ENCODE assay signal across 8 cellular contexts in genomic region chr16:14003119-14003570, GRCh38.
DNase-seq lines count a peak whose midpoint lies in the region; ATAC-seq and TF ChIP-seq lines count a peak whose summit lies in the region.

No MANE protein-coding gene starts in this region.

- H3K4me1 ChIP-seq in A673 (ENCODE audit: insufficient read depth, low read length, poor library complexity, severe bottlenecking) (peaks cover 6% of the 10 kb centered on the region), right atrium auricular region (peaks cover 0 to 62% of the 10 kb centered on the region in 2 donors)

- no peaks in the 10 kb centered on the region for H3K9me3 Mint-ChIP-seq in activated CD8-positive, alpha-beta T cell treated with anti-CD3 and anti-CD28 coated beads, Interleukin-2, amount 10 ng/mL, durations not matched to agents 7 days and 5 days (ENCODE audit: insufficient read depth)

- H3K4me3 ChIP-seq in A673 (ENCODE audit: low read depth, low read length, poor library complexity, severe bottlenecking) (peak overlapping the region; percentile 18), right atrium auricular region (peak overlapping the region; percentile 18 to 39)

- H3K9me3 ChIP-seq in A673 (ENCODE audit: low read depth, low read length, poor library complexity, severe bottlenecking) (no peaks in the 10 kb centered on the region), right atrium auricular region (no peaks in the 10 kb centered on the region)

- no peak overlapping the region for H3K4me3 Mint-ChIP-seq in activated CD8-positive, alpha-beta T cell treated with anti-CD3 and anti-CD28 coated beads, Interleukin-2, amount 10 ng/mL, durations not matched to agents 7 days and 5 days

- H3K27me3 ChIP-seq in A673 (replicated peaks; ENCODE audit: insufficient read depth, low read depth, low read length, poor library complexity) (no peaks in the 10 kb centered on the region), right atrium auricular region (no peaks in the 10 kb centered on the region)

- peaks cover 13% of the 10 kb centered on the region for H3K27me3 Mint-ChIP-seq in activated CD8-positive, alpha-beta T cell treated with anti-CD3 and anti-CD28 coated beads, Interleukin-2, amount 10 ng/mL, durations not matched to agents 7 days and 5 days (ENCODE audit: low read depth)

- CTCF ChIA-PET in A673 (lab: Charles Lee), result no interaction called here
- CTCF ChIA-PET in activated CD8-positive, alpha-beta T cell treated with anti-CD3 and anti-CD28 coated beads, Interleukin-2, amount 10 ng/mL, durations not matched to agents 7 days and 5 days (lab: Charles Lee), result no interaction called here

- H3K36me3 ChIP-seq in A673 (ENCODE audit: insufficient read depth, low read length, poor library complexity, severe bottlenecking), result no peaks in the 10 kb centered on the region
- no peaks in the 10 kb centered on the region for H3K36me3 ChIP-seq in right atrium auricular region

- intact Hi-C loops in A673 (cut with micrococcal nuclease; ENCODE audit: unreplicated experiment) (no loop called here), posterior cingulate gyrus (cut with DNase I) (no loop called here)

- no peaks in the 10 kb centered on the region for H3K36me3 Mint-ChIP-seq in activated CD8-positive, alpha-beta T cell treated with anti-CD3 and anti-CD28 coated beads, Interleukin-2, amount 10 ng/mL, durations not matched to agents 7 days and 5 days (ENCODE audit: low read depth)

- no TSS peak for BruUV-seq in A673 (replicated peaks; lab: Mats Ljungman, UMichigan)

- TF ChIP-seq CTCF in A673 (conservative IDR thresholded peaks at IDR 0.05; ENCODE audit: low read depth, low read length) (no peak), right atrium auricular region (IDR thresholded peaks at IDR 0.05) (peak in 1 of 2 donors; percentile 61)

- peak; percentile 87 for DNase-seq in A673 (ENCODE audit: low spot score)
- peak; percentile 43 for DNase-seq in HT-29 (ENCODE audit: low spot score)
- DNase-seq in amniotic epithelial cell (ENCODE audit: low read depth), result peak; percentile 51
- DNase-seq in right atrium auricular region (ENCODE audit: low spot score), result peak; percentile 72
- peak; percentile 27 to 97 (median 80) for DNase-seq in posterior cingulate gyrus
- DNase-seq in activated CD8-positive, alpha-beta T cell treated with anti-CD3 and anti-CD28 coated beads, Interleukin-2, amount 10 ng/mL, durations not matched to agents 7 days and 5 days, result no peak

- POLR2A ChIA-PET in A673 (lab: Charles Lee; ENCODE audit: low non-redundant PET), result no interaction called here
- POLR2A ChIA-PET in activated CD8-positive, alpha-beta T cell treated with anti-CD3 and anti-CD28 coated beads, Interleukin-2, amount 10 ng/mL, durations not matched to agents 7 days and 5 days (lab: Charles Lee), result no interaction called here

- peaks cover 7% of the 10 kb centered on the region for H3K4me1 Mint-ChIP-seq in activated CD8-positive, alpha-beta T cell treated with anti-CD3 and anti-CD28 coated beads, Interleukin-2, amount 10 ng/mL, durations not matched to agents 7 days and 5 days (ENCODE audit: low read depth)

- H3K27ac ChIP-seq in A673 (ENCODE audit: low read depth, low read length, poor library complexity, severe bottlenecking), result no peak overlapping the region
- peak overlapping the region; percentile 77 to 81 for H3K27ac ChIP-seq in right atrium auricular region

- no peak overlapping the region for H3K27ac Mint-ChIP-seq in activated CD8-positive, alpha-beta T cell treated with anti-CD3 and anti-CD28 coated beads, Interleukin-2, amount 10 ng/mL, durations not matched to agents 7 days and 5 days

- ATAC-seq in HG03095 (IDR thresholded peaks at IDR 0.05; ENCODE audit: unreplicated experiment), result no peak
- no peak for ATAC-seq in GM21619 (IDR thresholded peaks at IDR 0.05; ENCODE audit: unreplicated experiment)
- no peak for ATAC-seq in activated CD8-positive, alpha-beta T cell treated with anti-CD3 and anti-CD28 coated beads, Interleukin-2, amount 10 ng/mL, durations not matched to agents 7 days and 5 days
